ENCODE assay signal across 1 cellular context in the genomic region with DNA sequence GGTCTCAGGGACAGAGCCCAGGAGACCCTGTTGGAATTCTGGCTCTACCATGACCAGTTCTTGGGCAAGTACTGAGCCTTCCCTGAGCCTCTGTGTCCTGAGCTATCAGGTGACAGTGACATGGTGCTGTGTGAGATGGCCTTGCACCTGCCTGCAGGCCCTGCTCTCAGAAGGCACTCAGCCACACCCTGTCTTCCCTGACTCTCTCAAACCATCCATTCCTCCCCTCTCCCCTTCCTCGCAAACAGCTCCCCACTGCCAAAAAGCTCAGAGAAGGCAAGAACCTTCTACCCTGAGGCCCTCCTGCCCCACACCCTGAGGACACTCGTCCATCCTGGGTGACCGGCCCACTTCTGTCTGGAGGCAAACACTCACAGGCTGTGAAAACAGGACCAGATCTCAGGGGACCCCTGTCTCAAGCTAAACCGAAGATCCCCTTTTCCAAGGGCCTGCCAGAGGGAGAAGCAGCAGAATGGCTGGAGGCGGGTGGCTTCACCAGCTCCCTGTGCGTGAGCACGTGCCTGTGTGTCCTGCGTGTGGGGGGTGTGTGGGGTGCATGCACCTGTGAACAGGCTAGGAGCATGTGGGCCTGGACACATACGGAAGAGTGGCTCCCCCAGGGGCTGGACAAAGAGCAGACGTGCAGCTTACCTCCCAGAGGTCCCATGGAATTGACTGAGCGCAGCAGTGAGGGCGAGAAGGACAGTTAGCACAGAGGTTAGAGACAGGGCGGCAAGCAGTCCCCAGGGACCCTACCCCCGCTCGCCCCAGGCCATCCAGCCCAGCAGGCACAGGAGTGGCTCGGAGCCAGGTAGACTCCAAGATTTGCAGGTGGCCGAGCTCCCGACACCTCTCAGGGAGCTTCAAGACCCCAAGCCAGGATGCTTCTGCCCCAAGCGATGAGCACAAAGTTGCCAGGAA.
TF ChIP-seq lines count a peak whose summit lies in the region.

No MANE protein-coding gene starts in this region.

TF ChIP-seq in A549, 52 proteins besides CTCF, POLR2A, EP300 and RAD21:
- TF ChIP-seq ZFP36 (IDR thresholded peaks at IDR 0.05; ENCODE audit: borderline replicate concordance, partially characterized antibody) (no peak), FOSB (CRISPR knock-in tag; IDR thresholded peaks at IDR 0.05) (no peak), HDAC2 (IDR thresholded peaks at IDR 0.05) (no peak)
- TF ChIP-seq, protein P1, sequence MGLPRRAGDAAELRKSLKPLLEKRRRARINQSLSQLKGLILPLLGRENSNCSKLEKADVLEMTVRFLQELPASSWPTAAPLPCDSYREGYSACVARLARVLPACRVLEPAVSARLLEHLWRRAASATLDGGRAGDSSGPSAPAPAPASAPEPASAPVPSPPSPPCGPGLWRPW (IDR thresholded peaks at IDR 0.05): no peak
- TF ChIP-seq, protein P2, sequence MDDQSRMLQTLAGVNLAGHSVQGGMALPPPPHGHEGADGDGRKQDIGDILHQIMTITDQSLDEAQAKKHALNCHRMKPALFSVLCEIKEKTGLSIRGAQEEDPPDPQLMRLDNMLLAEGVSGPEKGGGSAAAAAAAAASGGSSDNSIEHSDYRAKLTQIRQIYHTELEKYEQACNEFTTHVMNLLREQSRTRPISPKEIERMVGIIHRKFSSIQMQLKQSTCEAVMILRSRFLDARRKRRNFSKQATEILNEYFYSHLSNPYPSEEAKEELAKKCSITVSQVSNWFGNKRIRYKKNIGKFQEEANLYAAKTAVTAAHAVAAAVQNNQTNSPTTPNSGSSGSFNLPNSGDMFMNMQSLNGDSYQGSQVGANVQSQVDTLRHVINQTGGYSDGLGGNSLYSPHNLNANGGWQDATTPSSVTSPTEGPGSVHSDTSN (IDR thresholded peaks at IDR 0.05): no peak
